ENCODE assay signal across 8 cellular contexts in genomic region chr2:207330912-207331311, GRCh38.
A peak's percentile ranks its signal among the peaks of the same experiment; 100 is the strongest.
DNase-seq lines count a peak whose midpoint lies in the region; ATAC-seq, FAIRE-seq and TF ChIP-seq lines count a peak whose summit lies in the region.

No MANE protein-coding gene starts in this region.

- no peak overlapping the region for H3K4me3 Mint-ChIP-seq in chondrocyte (ENCODE audit: unreplicated experiment)

- no peak overlapping the region for H3K4me3 ChIP-seq in left ventricle myocardium inferior

- no peaks in the 10 kb centered on the region for H3K36me3 Mint-ChIP-seq in chondrocyte (ENCODE audit: low read depth)

- peak; percentile 93 for FAIRE-seq in RCC 7860 (lab: Jason Lieb, UNC)

- H3K27ac ChIP-seq in left ventricle myocardium inferior (replicated peaks) = no peak overlapping the region

- TF ChIP-seq CTCF in left ventricle myocardium inferior (IDR thresholded peaks at IDR 0.05; ENCODE audit: borderline replicate concordance) (no peak), chondrocyte (IDR thresholded peaks at IDR 0.05) (no peak)

- no peaks in the 10 kb centered on the region for H3K9me3 ChIP-seq in left ventricle myocardium inferior (replicated peaks)

- peaks cover 33% of the 10 kb centered on the region for H3K4me1 ChIP-seq in left ventricle myocardium inferior

- ATAC-seq in left cardiac atrium = peak in 1 of 2 donors; percentile 62
- peak; percentile 57 for ATAC-seq in HG02852 (IDR thresholded peaks at IDR 0.05; ENCODE audit: unreplicated experiment)

- peak; percentile 41 for DNase-seq in left cardiac atrium
- no peak for DNase-seq in left ventricle myocardium inferior
- DNase-seq in RCC 7860 (ENCODE audit: low spot score) = peak; percentile 96
- DNase-seq in chondrocyte (ENCODE audit: low spot score) = no peak
- DNase-seq in stimulated activated CD4-positive, alpha-beta T cell treated with anti-CD3 and anti-CD28 coated beads, Interleukin-1b, Interleukin-23, amount 100 ng/mL, for 24 hours (ENCODE audit: low read depth in 4 of 4, low spot score in 1 of 4) = peak in 3 of 4 experiments; percentile 28 to 57 (median 32)
- no peak for DNase-seq in D341Med (ENCODE audit: low spot score)
- no peak for DNase-seq in medulla oblongata (ENCODE audit: extremely low spot score)

- H3K27ac Mint-ChIP-seq in chondrocyte (ENCODE audit: unreplicated experiment) = peak overlapping the region; percentile 91

- no peaks in the 10 kb centered on the region for H3K27me3 ChIP-seq in left ventricle myocardium inferior (ENCODE audit: low read depth)

- H3K27me3 Mint-ChIP-seq in chondrocyte (ENCODE audit: low read depth) = no peaks in the 10 kb centered on the region

- H3K36me3 ChIP-seq in left ventricle myocardium inferior = no peaks in the 10 kb centered on the region

- peaks cover 56% of the 10 kb centered on the region for H3K4me1 Mint-ChIP-seq in chondrocyte (ENCODE audit: low read depth)

- intact Hi-C loops in left cardiac atrium (cut with DNase I) = loop anchor here in 1 of 2 donors (5.0 kb wide), 2 partner anchors 104 to 164 kb away; partner anchors contain the start of gene KLF7
- intact Hi-C loops in left ventricle myocardium inferior (cut with micrococcal nuclease) = loop anchor here (10.0 kb wide), 1 partner anchor 166 kb away; the partner anchor contains the start of gene KLF7

- H3K9me3 Mint-ChIP-seq in chondrocyte (ENCODE audit: low read depth) = no peaks in the 10 kb centered on the region

Comparison
In these comparisons a context has a peak if more than half of its experiments do, and no peak if none do; other contexts are left out.
1. DNase-seq: peak in left cardiac atrium (single experiment), RCC 7860 (single experiment) and stimulated activated CD4-positive, alpha-beta T cell treated with anti-CD3 and anti-CD28 coated beads, Interleukin-1b, Interleukin-23, amount 100 ng/mL, for 24 hours (3 of 4); none in left ventricle myocardium inferior (single experiment), chondrocyte (single experiment), D341Med (single experiment) and medulla oblongata (single experiment).